In genomic region chr19:49631279-49631588, GRCh38 we compare ENCODE assay signal across 19 cellular contexts. TPM values are rescaled to one million over a fixed set of nuclear protein-coding genes. Genes with fewer than 3 reads are reported as not detected.
DNase-seq lines count a peak whose midpoint lies in the region; ATAC-seq and FAIRE-seq lines count a peak whose summit lies in the region.
"Had no signal": no experiment of that assay in that cellular context is flagged by ENCODE, and none has a peak within 500 bp of the region (broad histone marks: within the 10 kb centered on the region; RNA-seq: fewer than 3 reads in every experiment).

No MANE protein-coding gene starts in this region.

- no peaks in the 10 kb centered on the region for H3K9me3 ChIP-seq in small intestine (ENCODE audit: control insufficient read depth, low read depth)
- H3K9me3 ChIP-seq: colonic mucosa, HAP-1 had no signal

- intact Hi-C loops in left ventricle myocardium superior (cut with micrococcal nuclease) (no loop called here), sciatic nerve (cut with DNase I) (no loop called here)

- no peak for FAIRE-seq in small intestine (lab: Jason Lieb, UNC)
- FAIRE-seq: urothelium cell line had no signal

- CTCF ChIA-PET in T-cell (lab: Charles Lee): interaction anchor here in 1 of 2 donors (0.6 kb wide), 1 partner anchor 83 kb away, joined by 3 read pairs; no protein-coding TSS in a partner anchor

- DNase-seq in DMS 273 treated with DMSO at 0.1 percent for 48 hours (lab: John Stamatoyannopoulos, UW): peak; percentile 20
- no peak for DNase-seq in T-cell
- no peak for DNase-seq in left ventricle myocardium superior
- peak; percentile 67 for DNase-seq in small intestine
- DNase-seq in sciatic nerve (ENCODE audit: low spot score): no peak
- DNase-seq in iPS-NIHi11 (ENCODE audit: low spot score): no peak
- DNase-seq: activated CD4-positive, alpha-beta T cell treated with anti-CD3 and anti-CD28 coated beads, Interleukin-2, amount 50 U/mL, for 48 hours; amniotic stem cell; colonic mucosa; DND-41; kidney glomerular epithelial cell; naive B cell; NCI-H2081 treated with DMSO at 0.1 percent for 48 hours; stimulated activated CD4-positive, alpha-beta T cell treated with anti-CD3 and anti-CD28 coated beads, Interleukin-2, amount 100 ng/mL, for 24 hours; T-helper 9 cell had no signal

- H3K4me1 Mint-ChIP-seq in T-cell: peaks cover 0 to 7% (median 3%) of the 10 kb centered on the region in 3 donors

- H3K4me3 Mint-ChIP-seq in T-cell: no peak overlapping the region

- WGBS in small intestine, 3 donors: 15 to 36% (median 31%) methylated on average over 5 to 6 of the region's 6 CpGs

- POLR2A ChIA-PET in T-cell (lab: Charles Lee): no interaction called here

- H3K36me3 ChIP-seq in small intestine (ENCODE audit: control insufficient read depth in 2 of 2, insufficient read depth in 2 of 2, low read length in 2 of 2): peaks cover under 1 to 4% of the 10 kb centered on the region in 2 donors
- H3K36me3 ChIP-seq: colonic mucosa had no signal

- H3K27me3 ChIP-seq in small intestine (ENCODE audit: control insufficient read depth in 2 of 2, insufficient read depth in 2 of 2, low read length in 2 of 2): no peaks in the 10 kb centered on the region
- H3K27me3 ChIP-seq: colonic mucosa had no signal

- no peaks in the 10 kb centered on the region for H3K9me3 Mint-ChIP-seq in T-cell
- H3K9me3 Mint-ChIP-seq: naive B cell had no signal

- H3K27me3 Mint-ChIP-seq in T-cell: no peaks in the 10 kb centered on the region
- H3K27me3 Mint-ChIP-seq: naive B cell had no signal

- no peak overlapping the region for H3K4me3 ChIP-seq in small intestine (ENCODE audit: low read depth in 1 of 2, low read length in 2 of 2)
- H3K4me3 ChIP-seq: colonic mucosa, HAP-1 had no signal

- peaks cover 6% of the 10 kb centered on the region for H3K36me3 Mint-ChIP-seq in T-cell
- H3K36me3 Mint-ChIP-seq: naive B cell had no signal

- H3K27ac ChIP-seq in small intestine (ENCODE audit: low read depth in 1 of 2, low read length in 1 of 2): peak overlapping the region in 1 of 2 donors; percentile 4
- H3K27ac ChIP-seq: colonic mucosa had no signal

- ATAC-seq in T-cell (replicated peaks in 1 of 4): no peak
- ATAC-seq in left ventricle myocardium superior: peak; percentile 21
- ATAC-seq in sciatic nerve: no peak
- ATAC-seq in GM18868 (IDR thresholded peaks at IDR 0.05; ENCODE audit: unreplicated experiment): no peak
- no peak for ATAC-seq in HG03565 (IDR thresholded peaks at IDR 0.05; ENCODE audit: unreplicated experiment)

- peak overlapping the region; percentile 43 to 55 for H3K27ac Mint-ChIP-seq in T-cell

- H3K4me1 ChIP-seq in small intestine (ENCODE audit: control insufficient read depth in 2 of 2, insufficient read depth in 1 of 2, low read depth in 1 of 2, low read length in 1 of 2): no peaks in the 10 kb centered on the region
- H3K4me1 ChIP-seq: colonic mucosa, HAP-1 had no signal

RNA-seq across cellular contexts. Expression of gene RRAS, which starts 8.7 kb away (rescaled TPM):
- 10 to 100 TPM in 3 of 5 donors, 1 to 10 TPM in 2; 8.5 to 15.4 (median 13.0) TPM for total RNA-seq in T-cell
- total RNA-seq in left ventricle myocardium superior: 100 TPM
- 100 to 1,000 TPM in 2 of 3 donors, 10 to 100 TPM in 1; 66.4 to 105 (median 105) TPM for polyA plus RNA-seq in small intestine
- 135 TPM for total RNA-seq in sciatic nerve

RNA-seq across cellular contexts. Expression of gene SCAF1, which starts 10.8 kb away (rescaled TPM):
- 10 to 100 TPM; 40.0 to 81.9 (median 75.4) TPM for total RNA-seq in T-cell
- 44.9 TPM for total RNA-seq in left ventricle myocardium superior
- polyA plus RNA-seq in small intestine: 10 to 100 TPM; 10.5 to 21.4 (median 18.1) TPM
- 65.5 TPM for total RNA-seq in sciatic nerve

RNA-seq across cellular contexts. Expression of gene IRF3, which starts 34.4 kb away (rescaled TPM):
- total RNA-seq in T-cell (100 to 1,000 TPM; 191 to 376 (median 350) TPM), left ventricle myocardium superior (40.6 TPM), sciatic nerve (76.7 TPM)
- polyA plus RNA-seq in small intestine: 100 to 1,000 TPM in 2 of 3 donors, 10 to 100 TPM in 1; 98.4 to 255 (median 139) TPM

RNA-seq across cellular contexts. Expression of gene BCL2L12, which starts 34.5 kb away (rescaled TPM):
- 10 to 100 TPM; 15.6 to 26.6 (median 24.1) TPM for total RNA-seq in T-cell
- 11.5 TPM for total RNA-seq in left ventricle myocardium superior
- polyA plus RNA-seq in small intestine: 10 to 100 TPM; 11.2 to 36.6 (median 14.1) TPM
- 11.5 TPM for total RNA-seq in sciatic nerve

RNA-seq across cellular contexts. Expression of gene PRR12, which starts 40.3 kb away (rescaled TPM):
- total RNA-seq in T-cell (10 to 100 TPM; 50.8 to 81.7 (median 78.8) TPM), left ventricle myocardium superior (15.6 TPM), sciatic nerve (37.0 TPM)
- polyA plus RNA-seq in small intestine: 10 to 100 TPM in 1 of 3 donors, 1 to 10 TPM in 2; 2.4 to 11.4 (median 4.5) TPM

Comparison
In these comparisons a context has a peak if more than half of its experiments do, and no peak if none do; other contexts are left out.
1. DNase-seq: peak in DMS 273 treated with DMSO at 0.1 percent for 48 hours (single experiment) and small intestine (single experiment); none in T-cell (0 of 34), left ventricle myocardium superior (single experiment), sciatic nerve (single experiment) and iPS-NIHi11 (single experiment).